Comparison of ENCODE assay signal across 1 cellular context in the genomic region with DNA sequence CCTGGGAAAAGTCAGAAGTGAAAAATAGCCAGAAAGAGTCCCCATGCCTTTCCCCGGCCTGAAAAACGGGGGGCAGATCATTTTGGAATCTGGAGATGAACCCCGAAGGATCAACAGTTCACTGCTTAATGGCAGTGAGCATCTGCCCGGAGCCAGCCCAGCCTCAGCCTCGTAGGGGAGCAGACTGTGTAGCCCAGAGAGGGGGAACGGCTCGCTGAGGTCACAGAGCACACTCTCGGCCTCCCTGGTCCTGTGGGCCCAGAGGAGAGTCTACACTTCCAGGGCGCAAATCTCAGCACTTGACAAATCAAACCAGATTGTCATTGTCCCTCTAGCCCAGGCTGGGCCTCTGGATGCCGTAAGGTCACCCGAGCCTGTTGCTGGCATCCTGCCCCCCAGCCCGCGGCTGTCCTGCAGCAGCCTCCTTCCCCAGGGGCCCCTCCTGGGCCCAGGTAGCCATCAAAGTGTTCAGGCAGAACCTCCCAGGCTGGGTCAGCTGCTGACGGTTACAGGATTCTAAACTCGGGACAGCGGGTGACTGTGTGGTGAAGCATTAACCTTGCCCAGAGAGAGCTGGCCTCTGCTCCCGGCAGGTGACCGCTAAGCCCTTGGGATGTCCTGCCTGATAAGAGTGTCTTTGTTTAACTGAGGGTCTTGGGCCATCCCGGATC.
TF ChIP-seq lines count a peak whose summit lies in the region.

No MANE protein-coding gene starts in this region.

TF ChIP-seq in H1, 55 proteins besides CTCF, POLR2A, EP300 and RAD21:
- TF ChIP-seq BACH1 (IDR thresholded peaks at IDR 0.05; ENCODE audit: low read length) = no peak
- TF ChIP-seq SP1 (IDR thresholded peaks at IDR 0.05; ENCODE audit: low read depth, low read length) = no peak
- TF ChIP-seq SRF (IDR thresholded peaks at IDR 0.05; ENCODE audit: low read depth, low read length) = no peak
- TF ChIP-seq HDAC2 (IDR thresholded peaks at IDR 0.05; ENCODE audit: borderline replicate concordance in 1 of 2, low read depth in 2 of 2, low read length in 2 of 2) = no peak
- TF ChIP-seq MAFK (IDR thresholded peaks at IDR 0.05; ENCODE audit: low read depth, low read length) = no peak
- TF ChIP-seq, protein P1, sequence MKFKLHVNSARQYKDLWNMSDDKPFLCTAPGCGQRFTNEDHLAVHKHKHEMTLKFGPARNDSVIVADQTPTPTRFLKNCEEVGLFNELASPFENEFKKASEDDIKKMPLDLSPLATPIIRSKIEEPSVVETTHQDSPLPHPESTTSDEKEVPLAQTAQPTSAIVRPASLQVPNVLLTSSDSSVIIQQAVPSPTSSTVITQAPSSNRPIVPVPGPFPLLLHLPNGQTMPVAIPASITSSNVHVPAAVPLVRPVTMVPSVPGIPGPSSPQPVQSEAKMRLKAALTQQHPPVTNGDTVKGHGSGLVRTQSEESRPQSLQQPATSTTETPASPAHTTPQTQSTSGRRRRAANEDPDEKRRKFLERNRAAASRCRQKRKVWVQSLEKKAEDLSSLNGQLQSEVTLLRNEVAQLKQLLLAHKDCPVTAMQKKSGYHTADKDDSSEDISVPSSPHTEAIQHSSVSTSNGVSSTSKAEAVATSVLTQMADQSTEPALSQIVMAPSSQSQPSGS (IDR thresholded peaks at IDR 0.05; ENCODE audit: low read length) = no peak
- no peak for TF ChIP-seq TAF7 (optimal IDR thresholded peaks at IDR 0.05; ENCODE audit: borderline replicate concordance, low read depth, low read length)
- no peak for TF ChIP-seq CHD2 (IDR thresholded peaks at IDR 0.05; ENCODE audit: low read length)
- no peak for TF ChIP-seq SP4 (IDR thresholded peaks at IDR 0.05; ENCODE audit: low read length)
- no peak for TF ChIP-seq CTBP2 (IDR thresholded peaks at IDR 0.05; ENCODE audit: borderline replicate concordance, insufficient read depth, insufficient read length, low read length)
- no peak for TF ChIP-seq SIRT6 (IDR thresholded peaks at IDR 0.05; ENCODE audit: low read length)
- no peak for TF ChIP-seq KDM1A (IDR thresholded peaks at IDR 0.05; ENCODE audit: borderline replicate concordance, low read length)
- TF ChIP-seq SIX5 (IDR thresholded peaks at IDR 0.05; ENCODE audit: low read depth, low read length) = no peak
- TF ChIP-seq YY1 (IDR thresholded peaks at IDR 0.05; ENCODE audit: low read depth, low read length) = no peak
- TF ChIP-seq, protein P2, sequence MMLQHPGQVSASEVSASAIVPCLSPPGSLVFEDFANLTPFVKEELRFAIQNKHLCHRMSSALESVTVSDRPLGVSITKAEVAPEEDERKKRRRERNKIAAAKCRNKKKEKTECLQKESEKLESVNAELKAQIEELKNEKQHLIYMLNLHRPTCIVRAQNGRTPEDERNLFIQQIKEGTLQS (IDR thresholded peaks at IDR 0.05; ENCODE audit: insufficient read depth, low read depth, low read length) = no peak
